ENCODE assay signal across 11 cellular contexts in the genomic region with DNA sequence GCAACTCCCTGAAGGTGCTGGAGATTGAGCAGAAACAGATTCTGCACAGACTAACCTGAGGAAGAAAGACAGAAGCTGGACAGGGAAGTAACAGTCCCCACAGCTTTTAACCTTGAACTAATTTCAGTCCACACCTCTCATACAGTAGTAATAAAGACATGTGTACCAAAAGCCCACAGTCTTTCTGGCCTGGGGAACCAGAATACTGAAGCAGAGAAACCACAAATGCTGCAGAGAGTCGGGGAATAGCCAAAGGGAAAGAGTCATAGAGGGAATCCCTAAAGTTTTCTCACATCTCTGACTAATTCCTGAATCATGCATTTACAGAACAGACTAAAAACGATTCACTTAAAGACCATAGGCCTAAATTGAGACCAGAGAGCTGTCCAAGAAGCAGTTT.
A peak's percentile ranks its signal among the peaks of the same experiment; 100 is the strongest.
DNase-seq lines count a peak whose midpoint lies in the region; ATAC-seq and TF ChIP-seq lines count a peak whose summit lies in the region.
"Had no signal": no experiment of that assay in that cellular context is flagged by ENCODE, and none has a peak within 500 bp of the region (broad histone marks: within the 10 kb centered on the region; RNA-seq: fewer than 3 reads in every experiment).

No MANE protein-coding gene starts in this region.

- intact Hi-C loops in ascending aorta (cut with DNase I) = no loop called here

- H3K9ac ChIP-seq in endodermal cell (ENCODE audit: extremely low read depth, low read length, poor library complexity, severe bottlenecking) = no peak overlapping the region

- H3K27ac Mint-ChIP-seq in endodermal cell = no peak overlapping the region

- H3K4me1 ChIP-seq in endodermal cell (ENCODE audit: control insufficient read depth, insufficient read depth, low read length) (no peaks in the 10 kb centered on the region), ascending aorta (no peaks in the 10 kb centered on the region)
- H3K4me1 ChIP-seq: tibial nerve had no signal

- H3K36me3 Mint-ChIP-seq in endodermal cell (ENCODE audit: low read depth) = peaks cover 1% of the 10 kb centered on the region

- no peak overlapping the region for H3K4me3 ChIP-seq in endodermal cell (ENCODE audit: low read length)
- H3K4me3 ChIP-seq in ascending aorta = no peak overlapping the region
- H3K4me3 ChIP-seq in coronary artery = no peak overlapping the region
- H3K4me3 ChIP-seq: tibial nerve had no signal

- peaks cover 6% of the 10 kb centered on the region for H3K9me3 ChIP-seq in endodermal cell (ENCODE audit: control insufficient read depth, low read length)
- no peaks in the 10 kb centered on the region for H3K9me3 ChIP-seq in ascending aorta
- H3K9me3 ChIP-seq: tibial nerve had no signal

- ATAC-seq in GM21786 (IDR thresholded peaks at IDR 0.05; ENCODE audit: unreplicated experiment) (peak; percentile 62), HG03097 (IDR thresholded peaks at IDR 0.05; ENCODE audit: low FRiP score, unreplicated experiment) (no peak)
- ATAC-seq: left cardiac atrium had no signal

- H3K4me1 Mint-ChIP-seq in endodermal cell = no peaks in the 10 kb centered on the region

- TF ChIP-seq CTCF in endodermal cell (conservative IDR thresholded peaks at IDR 0.05) = no peak
- no peak for TF ChIP-seq CTCF in ascending aorta (IDR thresholded peaks at IDR 0.05)
- TF ChIP-seq CTCF in coronary artery (IDR thresholded peaks at IDR 0.05) = no peak

- peaks cover 9% of the 10 kb centered on the region for H3K9me3 Mint-ChIP-seq in endodermal cell

- no peak overlapping the region for H3K4me3 Mint-ChIP-seq in endodermal cell
- H3K4me3 Mint-ChIP-seq: H9 had no signal

- H3K36me3 ChIP-seq in endodermal cell (ENCODE audit: control insufficient read depth, insufficient read depth, low read length) = no peaks in the 10 kb centered on the region
- H3K36me3 ChIP-seq in ascending aorta = no peaks in the 10 kb centered on the region
- H3K36me3 ChIP-seq: tibial nerve had no signal

- DNase-seq in AG20443 (ENCODE audit: low spot score) = peak; percentile 65
- DNase-seq in M059J (ENCODE audit: low read depth) = peak; percentile 97
- peak; percentile 47 for DNase-seq in fibroblast of the conjunctiva (ENCODE audit: low read depth)
- no peak for DNase-seq in endodermal cell
- no peak for DNase-seq in ascending aorta (ENCODE audit: low spot score in 2 of 2)
- DNase-seq in coronary artery (ENCODE audit: low spot score) = no peak
- DNase-seq: H9, left cardiac atrium had no signal

- no peak overlapping the region for H3K27ac ChIP-seq in endodermal cell (ENCODE audit: low read depth, low read length)
- no peak overlapping the region for H3K27ac ChIP-seq in ascending aorta
- no peak overlapping the region for H3K27ac ChIP-seq in coronary artery
- H3K27ac ChIP-seq: tibial nerve had no signal

- WGBS in endodermal cell (ENCODE audit: insufficient coverage in 1 of 2, insufficient read length in 1 of 2), 2 experiments = 73 to 75% methylated on average over 2 of the region's 2 CpGs

- no peaks in the 10 kb centered on the region for H3K27me3 Mint-ChIP-seq in endodermal cell (ENCODE audit: insufficient read depth)

- H3K27me3 ChIP-seq in endodermal cell (ENCODE audit: control insufficient read depth, insufficient read depth, low read length, poor library complexity, severe bottlenecking) (no peaks in the 10 kb centered on the region), ascending aorta (no peaks in the 10 kb centered on the region)
- H3K27me3 ChIP-seq: tibial nerve had no signal

Comparison
In these comparisons a context has a peak if more than half of its experiments do, and no peak if none do; other contexts are left out.
1. DNase-seq: peak in AG20443 (single experiment), M059J (single experiment) and fibroblast of the conjunctiva (single experiment); none in endodermal cell (single experiment), ascending aorta (0 of 2) and coronary artery (single experiment).